In genomic region chr16:49492090-49492801, GRCh38 we compare ENCODE assay signal across 9 cellular contexts.
A peak's percentile ranks its signal among the peaks of the same experiment; 100 is the strongest.
DNase-seq lines count a peak whose midpoint lies in the region; ATAC-seq, FAIRE-seq and TF ChIP-seq lines count a peak whose summit lies in the region.
"Had no signal": no experiment of that assay in that cellular context is flagged by ENCODE, and none has a peak within 500 bp of the region (broad histone marks: within the 10 kb centered on the region; RNA-seq: fewer than 3 reads in every experiment).

No MANE protein-coding gene starts in this region.

- H4K20me1 ChIP-seq in astrocyte (ENCODE audit: insufficient read depth, low read length), result no peaks in the 10 kb centered on the region

- no peaks in the 10 kb centered on the region for H3K9me3 ChIP-seq in CD8-positive, alpha-beta memory T cell (ENCODE audit: low read length)
- no peaks in the 10 kb centered on the region for H3K9me3 ChIP-seq in astrocyte (ENCODE audit: insufficient read depth, low read depth, low read length)
- H3K9me3 ChIP-seq: neutrophil had no signal

- POLR2A ChIA-PET in CD8-positive, alpha-beta memory T cell (lab: Charles Lee), result no interaction called here

- H3K27me3 Mint-ChIP-seq in CD8-positive, alpha-beta memory T cell, result peaks cover 3 to 7% of the 10 kb centered on the region in 2 donors
- H3K27me3 Mint-ChIP-seq in astrocyte (ENCODE audit: low read depth, unreplicated experiment), result peaks cover 24% of the 10 kb centered on the region

- ATAC-seq in GM21515 (IDR thresholded peaks at IDR 0.05; ENCODE audit: unreplicated experiment) (peak; percentile 74), GM19397 (IDR thresholded peaks at IDR 0.05; ENCODE audit: unreplicated experiment) (no peak), GM21360 (IDR thresholded peaks at IDR 0.05; ENCODE audit: unreplicated experiment) (no peak)

- H3K4me3 Mint-ChIP-seq in CD8-positive, alpha-beta memory T cell, result no peak overlapping the region
- H3K4me3 Mint-ChIP-seq in astrocyte (ENCODE audit: unreplicated experiment), result no peak overlapping the region

- TF ChIP-seq CTCF in astrocyte (IDR thresholded peaks at IDR 0.05; ENCODE audit: insufficient read depth, low read depth, low read length), result peak; percentile 58

- H3K27ac ChIP-seq in CD8-positive, alpha-beta memory T cell (ENCODE audit: low read depth, low read length), result no peak overlapping the region
- no peak overlapping the region for H3K27ac ChIP-seq in astrocyte (ENCODE audit: low read depth, low read length)
- H3K27ac ChIP-seq: neutrophil had no signal

- H2AFZ ChIP-seq in astrocyte (ENCODE audit: low read depth, low read length), result peak overlapping the region; percentile 57

- H3K9ac ChIP-seq in astrocyte (ENCODE audit: low read length), result peak overlapping the region; percentile 48

- no peaks in the 10 kb centered on the region for H3K79me2 ChIP-seq in astrocyte (ENCODE audit: insufficient read depth, low read length)

- H3K27ac Mint-ChIP-seq in CD8-positive, alpha-beta memory T cell, result no peak overlapping the region
- H3K27ac Mint-ChIP-seq in astrocyte (ENCODE audit: unreplicated experiment), result no peak overlapping the region

- H3K4me1 Mint-ChIP-seq in CD8-positive, alpha-beta memory T cell, result peaks cover 0 to 3% (median 0%) of the 10 kb centered on the region in 3 donors
- H3K4me1 Mint-ChIP-seq in astrocyte (ENCODE audit: low read depth, unreplicated experiment), result no peaks in the 10 kb centered on the region

- peak overlapping the region; percentile 79 for H3K4me2 ChIP-seq in astrocyte (ENCODE audit: low read length)

- no peak for FAIRE-seq in astrocyte (lab: Jason Lieb, UNC)

- H3K9me3 Mint-ChIP-seq in CD8-positive, alpha-beta memory T cell, result no peaks in the 10 kb centered on the region
- no peaks in the 10 kb centered on the region for H3K9me3 Mint-ChIP-seq in astrocyte (ENCODE audit: unreplicated experiment)

- H3K4me1 ChIP-seq in CD8-positive, alpha-beta memory T cell (ENCODE audit: insufficient read depth, low read length), result no peaks in the 10 kb centered on the region
- peaks cover 3% of the 10 kb centered on the region for H3K4me1 ChIP-seq in astrocyte (ENCODE audit: insufficient read depth, low read length)

- DNase-seq in CD8-positive, alpha-beta memory T cell, result peak in 3 of 5 donors; percentile 18 to 47 (median 41)
- DNase-seq in NCI-H774 (lab: John Stamatoyannopoulos, UW) (peak; percentile 37), astrocyte (ENCODE audit: low read depth) (no peak), iPS-NIHi11 (ENCODE audit: low spot score) (peak; percentile 98)
- DNase-seq in stimulated activated CD4-positive, alpha-beta T cell treated with anti-CD3 and anti-CD28 coated beads, Interleukin-1b, Interleukin-23, amount 100 ng/mL, for 4 hours (ENCODE audit: low read depth in 2 of 2), result peak; percentile 31 to 40

- H3K36me3 Mint-ChIP-seq in CD8-positive, alpha-beta memory T cell, result no peaks in the 10 kb centered on the region
- H3K36me3 Mint-ChIP-seq in astrocyte (ENCODE audit: low read depth, unreplicated experiment), result peaks cover 11% of the 10 kb centered on the region

- H3K4me3 ChIP-seq in CD8-positive, alpha-beta memory T cell (ENCODE audit: low read length), result no peak overlapping the region
- H3K4me3 ChIP-seq in astrocyte (ENCODE audit: insufficient read depth, low read depth, low read length), result peak overlapping the region; percentile 33

- no peaks in the 10 kb centered on the region for H3K27me3 ChIP-seq in CD8-positive, alpha-beta memory T cell (ENCODE audit: insufficient read depth, low read length, poor library complexity, severe bottlenecking)
- H3K27me3 ChIP-seq in astrocyte (ENCODE audit: insufficient read depth, low read length), result no peaks in the 10 kb centered on the region

- no peaks in the 10 kb centered on the region for H3K36me3 ChIP-seq in CD8-positive, alpha-beta memory T cell (ENCODE audit: insufficient read depth, low read length)
- no peaks in the 10 kb centered on the region for H3K36me3 ChIP-seq in astrocyte (ENCODE audit: insufficient read depth, low read length)
- H3K36me3 ChIP-seq: neutrophil had no signal

- CTCF ChIA-PET in CD8-positive, alpha-beta memory T cell (lab: Charles Lee), result no interaction called here
